In genomic region chr10:69869291-69869841, GRCh38 we compare ENCODE assay signal across 12 cellular contexts.
A peak's percentile ranks its signal among the peaks of the same experiment; 100 is the strongest.
DNase-seq lines count a peak whose midpoint lies in the region; ATAC-seq, FAIRE-seq and TF ChIP-seq lines count a peak whose summit lies in the region.
"Had no signal": no experiment of that assay in that cellular context is flagged by ENCODE, and none has a peak within 500 bp of the region (broad histone marks: within the 10 kb centered on the region; RNA-seq: fewer than 3 reads in every experiment).

No MANE protein-coding gene starts in this region.

- H3K9ac ChIP-seq in mammary epithelial cell (ENCODE audit: insufficient read depth, low read length), result no peak overlapping the region
- no peak overlapping the region for H3K9ac ChIP-seq in keratinocyte (ENCODE audit: control insufficient read depth, extremely low read depth, insufficient read depth, low read length)

- WGBS in mammary epithelial cell (ENCODE audit: low coverage, missing lambda C conversion rate), result 13% methylated on average over 3 of the region's 3 CpGs

- H3K4me1 ChIP-seq in mammary epithelial cell (ENCODE audit: insufficient read depth, low read length) (peaks cover 57% of the 10 kb centered on the region), keratinocyte (ENCODE audit: control insufficient read depth, extremely low read depth, insufficient read depth, low read length) (peaks cover 60% of the 10 kb centered on the region)

- ATAC-seq in HG02840 (IDR thresholded peaks at IDR 0.05; ENCODE audit: low FRiP score, unreplicated experiment), result no peak

- H3K4me3 ChIP-seq in mammary epithelial cell (replicated peaks in 1 of 3; ENCODE audit: insufficient read depth in 1 of 3, low read depth in 2 of 3, low read length in 3 of 3), result peak overlapping the region in 1 of 3 experiments; percentile 21
- no peak overlapping the region for H3K4me3 ChIP-seq in keratinocyte (ENCODE audit: control insufficient read depth in 2 of 3, extremely low read depth in 1 of 3, insufficient read depth in 2 of 3, low read depth in 1 of 3, low read length in 3 of 3)

- TF ChIP-seq CTCF in mammary epithelial cell (conservative IDR thresholded peaks at IDR 0.05 in 1 of 2, IDR thresholded peaks at IDR 0.05 in 1 of 2; ENCODE audit: extremely low read depth in 1 of 2, insufficient read depth in 1 of 2, low read depth in 1 of 2, low read length in 2 of 2) (no peak), keratinocyte (optimal IDR thresholded peaks at IDR 0.05 in 1 of 3, IDR thresholded peaks at IDR 0.05 in 1 of 3, conservative IDR thresholded peaks at IDR 0.05 in 1 of 3; ENCODE audit: extremely low read depth in 1 of 3, insufficient read depth in 2 of 3, low read length in 3 of 3) (no peak)

- H3K79me2 ChIP-seq in mammary epithelial cell (ENCODE audit: insufficient read depth, low read length) (no peaks in the 10 kb centered on the region), keratinocyte (ENCODE audit: control insufficient read depth, insufficient read depth, low read length) (no peaks in the 10 kb centered on the region)

- H3K36me3 ChIP-seq in mammary epithelial cell (ENCODE audit: insufficient read depth, low read length) (no peaks in the 10 kb centered on the region), keratinocyte (ENCODE audit: control insufficient read depth in 2 of 2, extremely low read depth in 1 of 2, insufficient read depth in 2 of 2, low read length in 2 of 2) (no peaks in the 10 kb centered on the region)

- in situ Hi-C loops in mammary epithelial cell (cut with MboI; ENCODE audit: low sequenced_read_pairs in 2 of 2), result no loop called here

- dilution Hi-C loops in mammary epithelial cell (cut with HindIII; ENCODE audit: low sequenced_read_pairs), result no loop called here
- dilution Hi-C loops in keratinocyte (cut with MboI; ENCODE audit: extremely low pct_ligation_motif_present, low sequenced_read_pairs), result no loop called here

- H3K27ac ChIP-seq in mammary epithelial cell (ENCODE audit: insufficient read depth, low read depth, low read length) (peak overlapping the region; percentile 31), keratinocyte (ENCODE audit: control insufficient read depth, insufficient read depth, low read length) (no peak overlapping the region)

- intact Hi-C loops in mammary epithelial cell (cut with micrococcal nuclease), result no loop called here

- H4K20me1 ChIP-seq in mammary epithelial cell (ENCODE audit: insufficient read depth, low read length), result no peaks in the 10 kb centered on the region
- no peaks in the 10 kb centered on the region for H4K20me1 ChIP-seq in keratinocyte (ENCODE audit: control insufficient read depth, extremely low read depth, insufficient read depth, low read length)

- H3K27me3 ChIP-seq in mammary epithelial cell (ENCODE audit: insufficient read depth, low read length) (no peaks in the 10 kb centered on the region), keratinocyte (ENCODE audit: control insufficient read depth, extremely low read depth, insufficient read depth, low read length) (no peaks in the 10 kb centered on the region)

- H3K9me3 ChIP-seq in mammary epithelial cell (replicated peaks; ENCODE audit: insufficient read depth, low read length) (no peaks in the 10 kb centered on the region), keratinocyte (ENCODE audit: control insufficient read depth, low read depth, low read length) (no peaks in the 10 kb centered on the region)

- DNase-seq in AG08395 (ENCODE audit: low spot score), result peak; percentile 63
- DNase-seq in HT1080 (ENCODE audit: low read depth), result peak; percentile 96
- DNase-seq in mammary epithelial cell, result peak; percentile 78
- no peak for DNase-seq in keratinocyte (ENCODE audit: low read depth, low spot score)
- DNase-seq in NCI-H2196 (lab: John Stamatoyannopoulos, UW; ENCODE audit: unreplicated experiment), result no peak
- no peak for DNase-seq in NCI-H2107 treated with DMSO at 0.1 percent for 48 hours (lab: John Stamatoyannopoulos, UW; ENCODE audit: unreplicated experiment)
- no peak for DNase-seq in GF-D8 (lab: John Stamatoyannopoulos, UW)
- DNase-seq: activated CD4-positive, CD25-positive, alpha-beta regulatory T cell; NCI-H2081 treated with DMSO at 0.1 percent for 48 hours; RPMI8226; stimulated activated CD4-positive, alpha-beta T cell treated with anti-CD3 and anti-CD28 coated beads, Interleukin-4, amount 100 ng/mL, for 1 hour had no signal

- H2AFZ ChIP-seq in mammary epithelial cell (ENCODE audit: low read depth, low read length) (peak overlapping the region; percentile 68), keratinocyte (ENCODE audit: control insufficient read depth, low read length) (no peak overlapping the region)

- CTCF ChIA-PET in mammary epithelial cell (lab: Charles Lee; ENCODE audit: low non-redundant PET), result interaction anchor here (0.6 kb wide), 2 partner anchors 32 to 70 kb away, joined by 3 to 6 read pairs; no protein-coding TSS in a partner anchor

- peak overlapping the region; percentile 62 for H3K4me2 ChIP-seq in mammary epithelial cell (ENCODE audit: insufficient read depth, low read depth, low read length)
- H3K4me2 ChIP-seq in keratinocyte (ENCODE audit: control insufficient read depth, extremely low read depth, insufficient read depth, low read depth, low read length), result peak overlapping the region; percentile 47

- BruUV-seq in mammary epithelial cell (replicated peaks; lab: Mats Ljungman, UMichigan), result no TSS peak

- H3K9me1 ChIP-seq in keratinocyte (ENCODE audit: control insufficient read depth, extremely low read depth, insufficient read depth, low read length), result no peaks in the 10 kb centered on the region

- FAIRE-seq in keratinocyte (lab: Jason Lieb, UNC), result peak; percentile 83

Comparison
In these comparisons a context has a peak if more than half of its experiments do, and no peak if none do; other contexts are left out.
1. DNase-seq: peak in AG08395 (single experiment), HT1080 (single experiment) and mammary epithelial cell (single experiment); none in keratinocyte (single experiment), NCI-H2196 (single experiment), NCI-H2107 treated with DMSO at 0.1 percent for 48 hours (single experiment) and GF-D8 (single experiment).